Comparison of ENCODE assay signal across 1 cellular context in the genomic region with DNA sequence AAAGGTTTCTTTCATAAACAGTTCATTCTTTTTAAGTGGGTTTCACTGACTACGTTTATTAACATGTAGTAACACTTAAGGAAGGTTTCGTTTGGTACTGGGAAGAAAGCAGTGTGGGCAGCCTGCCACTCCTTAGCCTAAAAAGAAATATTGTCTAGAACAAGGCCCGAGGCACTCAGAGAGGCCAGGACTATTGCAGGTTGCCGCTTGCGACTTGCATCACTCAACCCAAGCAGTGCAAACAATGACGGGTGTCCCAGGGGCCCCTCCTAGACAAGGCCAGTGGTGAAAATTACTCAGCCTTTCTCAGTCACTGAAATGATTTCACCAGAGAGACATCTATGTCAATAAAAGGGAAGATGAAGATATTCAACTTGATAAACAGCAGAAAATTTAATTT.
TF ChIP-seq lines count a peak whose summit lies in the region.

No MANE protein-coding gene starts in this region.

TF ChIP-seq in HepG2, 621 proteins besides CTCF, POLR2A, EP300 and RAD21 (continued from another document and continues in another):
- no peak for TF ChIP-seq ZBTB8A (CRISPR knock-in tag; IDR thresholded peaks at IDR 0.05; ENCODE audit: borderline replicate concordance, low read depth)
- no peak for TF ChIP-seq MIER3 (CRISPR knock-in tag; IDR thresholded peaks at IDR 0.05; ENCODE audit: borderline replicate concordance)
- TF ChIP-seq AHR (CRISPR knock-in tag; IDR thresholded peaks at IDR 0.05) = no peak
- no peak for TF ChIP-seq HDAC2 (CRISPR knock-in tag; IDR thresholded peaks at IDR 0.05)
- no peak for TF ChIP-seq ZNF703 (CRISPR knock-in tag; IDR thresholded peaks at IDR 0.05; ENCODE audit: borderline replicate concordance)
- TF ChIP-seq, protein P1, sequence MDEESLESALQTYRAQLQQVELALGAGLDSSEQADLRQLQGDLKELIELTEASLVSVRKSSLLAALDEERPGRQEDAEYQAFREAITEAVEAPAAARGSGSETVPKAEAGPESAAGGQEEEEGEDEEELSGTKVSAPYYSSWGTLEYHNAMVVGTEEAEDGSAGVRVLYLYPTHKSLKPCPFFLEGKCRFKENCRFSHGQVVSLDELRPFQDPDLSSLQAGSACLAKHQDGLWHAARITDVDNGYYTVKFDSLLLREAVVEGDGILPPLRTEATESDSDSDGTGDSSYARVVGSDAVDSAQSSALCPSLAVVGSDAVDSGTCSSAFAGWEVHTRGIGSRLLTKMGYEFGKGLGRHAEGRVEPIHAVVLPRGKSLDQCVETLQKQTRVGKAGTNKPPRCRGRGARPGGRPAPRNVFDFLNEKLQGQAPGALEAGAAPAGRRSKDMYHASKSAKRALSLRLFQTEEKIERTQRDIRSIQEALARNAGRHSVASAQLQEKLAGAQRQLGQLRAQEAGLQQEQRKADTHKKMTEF (CRISPR knock-in tag; IDR thresholded peaks at IDR 0.05) = no peak
- TF ChIP-seq, protein P2, sequence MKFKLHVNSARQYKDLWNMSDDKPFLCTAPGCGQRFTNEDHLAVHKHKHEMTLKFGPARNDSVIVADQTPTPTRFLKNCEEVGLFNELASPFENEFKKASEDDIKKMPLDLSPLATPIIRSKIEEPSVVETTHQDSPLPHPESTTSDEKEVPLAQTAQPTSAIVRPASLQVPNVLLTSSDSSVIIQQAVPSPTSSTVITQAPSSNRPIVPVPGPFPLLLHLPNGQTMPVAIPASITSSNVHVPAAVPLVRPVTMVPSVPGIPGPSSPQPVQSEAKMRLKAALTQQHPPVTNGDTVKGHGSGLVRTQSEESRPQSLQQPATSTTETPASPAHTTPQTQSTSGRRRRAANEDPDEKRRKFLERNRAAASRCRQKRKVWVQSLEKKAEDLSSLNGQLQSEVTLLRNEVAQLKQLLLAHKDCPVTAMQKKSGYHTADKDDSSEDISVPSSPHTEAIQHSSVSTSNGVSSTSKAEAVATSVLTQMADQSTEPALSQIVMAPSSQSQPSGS (CRISPR knock-in tag; IDR thresholded peaks at IDR 0.05) = no peak
- TF ChIP-seq, protein P3, sequence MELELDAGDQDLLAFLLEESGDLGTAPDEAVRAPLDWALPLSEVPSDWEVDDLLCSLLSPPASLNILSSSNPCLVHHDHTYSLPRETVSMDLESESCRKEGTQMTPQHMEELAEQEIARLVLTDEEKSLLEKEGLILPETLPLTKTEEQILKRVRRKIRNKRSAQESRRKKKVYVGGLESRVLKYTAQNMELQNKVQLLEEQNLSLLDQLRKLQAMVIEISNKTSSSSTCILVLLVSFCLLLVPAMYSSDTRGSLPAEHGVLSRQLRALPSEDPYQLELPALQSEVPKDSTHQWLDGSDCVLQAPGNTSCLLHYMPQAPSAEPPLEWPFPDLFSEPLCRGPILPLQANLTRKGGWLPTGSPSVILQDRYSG (CRISPR knock-in tag; IDR thresholded peaks at IDR 0.05) = no peak
- no peak for TF ChIP-seq CENPX (CRISPR knock-in tag; IDR thresholded peaks at IDR 0.05)
- no peak for TF ChIP-seq ZNF432 (CRISPR knock-in tag; IDR thresholded peaks at IDR 0.05; ENCODE audit: borderline replicate concordance)
- TF ChIP-seq ZNF652 (CRISPR knock-in tag; IDR thresholded peaks at IDR 0.05; ENCODE audit: borderline replicate concordance, low read depth) = no peak
- TF ChIP-seq, protein P4, sequence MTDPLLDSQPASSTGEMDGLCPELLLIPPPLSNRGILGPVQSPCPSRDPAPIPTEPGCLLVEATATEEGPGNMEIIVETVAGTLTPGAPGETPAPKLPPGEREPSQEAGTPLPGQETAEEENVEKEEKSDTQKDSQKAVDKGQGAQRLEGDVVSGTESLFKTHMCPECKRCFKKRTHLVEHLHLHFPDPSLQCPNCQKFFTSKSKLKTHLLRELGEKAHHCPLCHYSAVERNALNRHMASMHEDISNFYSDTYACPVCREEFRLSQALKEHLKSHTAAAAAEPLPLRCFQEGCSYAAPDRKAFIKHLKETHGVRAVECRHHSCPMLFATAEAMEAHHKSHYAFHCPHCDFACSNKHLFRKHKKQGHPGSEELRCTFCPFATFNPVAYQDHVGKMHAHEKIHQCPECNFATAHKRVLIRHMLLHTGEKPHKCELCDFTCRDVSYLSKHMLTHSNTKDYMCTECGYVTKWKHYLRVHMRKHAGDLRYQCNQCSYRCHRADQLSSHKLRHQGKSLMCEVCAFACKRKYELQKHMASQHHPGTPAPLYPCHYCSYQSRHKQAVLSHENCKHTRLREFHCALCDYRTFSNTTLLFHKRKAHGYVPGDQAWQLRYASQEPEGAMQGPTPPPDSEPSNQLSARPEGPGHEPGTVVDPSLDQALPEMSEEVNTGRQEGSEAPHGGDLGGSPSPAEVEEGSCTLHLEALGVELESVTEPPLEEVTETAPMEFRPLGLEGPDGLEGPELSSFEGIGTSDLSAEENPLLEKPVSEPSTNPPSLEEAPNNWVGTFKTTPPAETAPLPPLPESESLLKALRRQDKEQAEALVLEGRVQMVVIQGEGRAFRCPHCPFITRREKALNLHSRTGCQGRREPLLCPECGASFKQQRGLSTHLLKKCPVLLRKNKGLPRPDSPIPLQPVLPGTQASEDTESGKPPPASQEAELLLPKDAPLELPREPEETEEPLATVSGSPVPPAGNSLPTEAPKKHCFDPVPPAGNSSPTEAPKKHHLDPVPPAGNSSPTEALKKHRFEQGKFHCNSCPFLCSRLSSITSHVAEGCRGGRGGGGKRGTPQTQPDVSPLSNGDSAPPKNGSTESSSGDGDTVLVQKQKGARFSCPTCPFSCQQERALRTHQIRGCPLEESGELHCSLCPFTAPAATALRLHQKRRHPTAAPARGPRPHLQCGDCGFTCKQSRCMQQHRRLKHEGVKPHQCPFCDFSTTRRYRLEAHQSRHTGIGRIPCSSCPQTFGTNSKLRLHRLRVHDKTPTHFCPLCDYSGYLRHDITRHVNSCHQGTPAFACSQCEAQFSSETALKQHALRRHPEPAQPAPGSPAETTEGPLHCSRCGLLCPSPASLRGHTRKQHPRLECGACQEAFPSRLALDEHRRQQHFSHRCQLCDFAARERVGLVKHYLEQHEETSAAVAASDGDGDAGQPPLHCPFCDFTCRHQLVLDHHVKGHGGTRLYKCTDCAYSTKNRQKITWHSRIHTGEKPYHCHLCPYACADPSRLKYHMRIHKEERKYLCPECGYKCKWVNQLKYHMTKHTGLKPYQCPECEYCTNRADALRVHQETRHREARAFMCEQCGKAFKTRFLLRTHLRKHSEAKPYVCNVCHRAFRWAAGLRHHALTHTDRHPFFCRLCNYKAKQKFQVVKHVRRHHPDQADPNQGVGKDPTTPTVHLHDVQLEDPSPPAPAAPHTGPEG (CRISPR knock-in tag; IDR thresholded peaks at IDR 0.05) = no peak
- TF ChIP-seq ZNF781 (CRISPR knock-in tag; IDR thresholded peaks at IDR 0.05; ENCODE audit: borderline replicate concordance, not compliant biosample characterization) = no peak
- TF ChIP-seq, protein P5, sequence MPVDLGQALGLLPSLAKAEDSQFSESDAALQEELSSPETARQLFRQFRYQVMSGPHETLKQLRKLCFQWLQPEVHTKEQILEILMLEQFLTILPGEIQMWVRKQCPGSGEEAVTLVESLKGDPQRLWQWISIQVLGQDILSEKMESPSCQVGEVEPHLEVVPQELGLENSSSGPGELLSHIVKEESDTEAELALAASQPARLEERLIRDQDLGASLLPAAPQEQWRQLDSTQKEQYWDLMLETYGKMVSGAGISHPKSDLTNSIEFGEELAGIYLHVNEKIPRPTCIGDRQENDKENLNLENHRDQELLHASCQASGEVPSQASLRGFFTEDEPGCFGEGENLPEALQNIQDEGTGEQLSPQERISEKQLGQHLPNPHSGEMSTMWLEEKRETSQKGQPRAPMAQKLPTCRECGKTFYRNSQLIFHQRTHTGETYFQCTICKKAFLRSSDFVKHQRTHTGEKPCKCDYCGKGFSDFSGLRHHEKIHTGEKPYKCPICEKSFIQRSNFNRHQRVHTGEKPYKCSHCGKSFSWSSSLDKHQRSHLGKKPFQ (CRISPR knock-in tag; IDR thresholded peaks at IDR 0.05; ENCODE audit: insufficient replicate concordance) = no peak
- no peak for TF ChIP-seq NFATC3 (CRISPR knock-in tag; IDR thresholded peaks at IDR 0.05)
- no peak for TF ChIP-seq ZBTB10 (CRISPR knock-in tag; IDR thresholded peaks at IDR 0.05; ENCODE audit: borderline replicate concordance)
- 0 out of 4 replicates have a peak, but pooled peaks of 1 of the 2 experiments have one; percentile 37 for TF ChIP-seq KLF16 (CRISPR knock-in tag; IDR thresholded peaks at IDR 0.05)
- TF ChIP-seq, protein P6, sequence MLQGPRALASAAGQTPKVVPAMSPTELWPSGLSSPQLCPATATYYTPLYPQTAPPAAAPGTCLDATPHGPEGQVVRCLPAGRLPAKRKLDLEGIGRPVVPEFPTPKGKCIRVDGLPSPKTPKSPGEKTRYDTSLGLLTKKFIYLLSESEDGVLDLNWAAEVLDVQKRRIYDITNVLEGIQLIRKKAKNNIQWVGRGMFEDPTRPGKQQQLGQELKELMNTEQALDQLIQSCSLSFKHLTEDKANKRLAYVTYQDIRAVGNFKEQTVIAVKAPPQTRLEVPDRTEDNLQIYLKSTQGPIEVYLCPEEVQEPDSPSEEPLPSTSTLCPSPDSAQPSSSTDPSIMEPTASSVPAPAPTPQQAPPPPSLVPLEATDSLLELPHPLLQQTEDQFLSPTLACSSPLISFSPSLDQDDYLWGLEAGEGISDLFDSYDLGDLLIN (CRISPR knock-in tag; IDR thresholded peaks at IDR 0.05; ENCODE audit: borderline replicate concordance) = no peak
- TF ChIP-seq CREM (IDR thresholded peaks at IDR 0.05) = no peak
- no peak for TF ChIP-seq CREM (CRISPR knock-in tag; IDR thresholded peaks at IDR 0.05)
- TF ChIP-seq DNMT3B (CRISPR knock-in tag; conservative IDR thresholded peaks at IDR 0.05) = no peak
- TF ChIP-seq GMEB1 (CRISPR knock-in tag; IDR thresholded peaks at IDR 0.05; ENCODE audit: borderline replicate concordance) = no peak
- no peak for TF ChIP-seq AGO1 (IDR thresholded peaks at IDR 0.05; ENCODE audit: low read depth, low read length, poor library complexity, severe bottlenecking)
- TF ChIP-seq CCAR2 (optimal IDR thresholded peaks at IDR 0.05; ENCODE audit: low read depth, low read length) = no peak
- TF ChIP-seq SNRNP70 (IDR thresholded peaks at IDR 0.05; ENCODE audit: low read depth, low read length) = no peak
- no peak for TF ChIP-seq ZNF441 (CRISPR knock-in tag; IDR thresholded peaks at IDR 0.05; ENCODE audit: borderline replicate concordance)
- TF ChIP-seq CAMTA2 (CRISPR knock-in tag; IDR thresholded peaks at IDR 0.05; ENCODE audit: borderline replicate concordance) = no peak
- no peak for TF ChIP-seq MIER2 (CRISPR knock-in tag; IDR thresholded peaks at IDR 0.05)
- TF ChIP-seq RARA (CRISPR knock-in tag; IDR thresholded peaks at IDR 0.05) = no peak
- TF ChIP-seq TOE1 (CRISPR knock-in tag; IDR thresholded peaks at IDR 0.05) = no peak
- peak; percentile 77; the same call in 1 of the 2 replicates for TF ChIP-seq CBX5 (CRISPR knock-in tag; IDR thresholded peaks at IDR 0.05; ENCODE audit: borderline replicate concordance)
- TF ChIP-seq DPF2 (CRISPR knock-in tag; IDR thresholded peaks at IDR 0.05; ENCODE audit: borderline replicate concordance, low read depth) = no peak
- TF ChIP-seq FOXK1 (CRISPR knock-in tag; IDR thresholded peaks at IDR 0.05; ENCODE audit: borderline replicate concordance, low read depth) = peak; percentile 29; the same call in 1 of the 2 replicates
- peak; percentile 90; the same call in 1 of the 2 replicates for TF ChIP-seq DDIT3 (CRISPR knock-in tag; IDR thresholded peaks at IDR 0.05)
- TF ChIP-seq CEBPB (IDR thresholded peaks at IDR 0.05; ENCODE audit: borderline replicate concordance, low read depth, low read length) = peak; percentile 96
- no peak for TF ChIP-seq STAT5B (CRISPR knock-in tag; IDR thresholded peaks at IDR 0.05)
- TF ChIP-seq TMF1 (CRISPR knock-in tag; IDR thresholded peaks at IDR 0.05; ENCODE audit: low read depth) = no peak
- TF ChIP-seq ZNF205 (CRISPR knock-in tag; IDR thresholded peaks at IDR 0.05) = no peak
- no peak for TF ChIP-seq MYNN (CRISPR knock-in tag; IDR thresholded peaks at IDR 0.05; ENCODE audit: low read depth)
- no peak for TF ChIP-seq MTA1 (CRISPR knock-in tag; IDR thresholded peaks at IDR 0.05; ENCODE audit: borderline replicate concordance)
- no peak for TF ChIP-seq ZNF276 (CRISPR knock-in tag; IDR thresholded peaks at IDR 0.05; ENCODE audit: low read depth)
